ENCODE assay signal across 8 cellular contexts in the genomic region with DNA sequence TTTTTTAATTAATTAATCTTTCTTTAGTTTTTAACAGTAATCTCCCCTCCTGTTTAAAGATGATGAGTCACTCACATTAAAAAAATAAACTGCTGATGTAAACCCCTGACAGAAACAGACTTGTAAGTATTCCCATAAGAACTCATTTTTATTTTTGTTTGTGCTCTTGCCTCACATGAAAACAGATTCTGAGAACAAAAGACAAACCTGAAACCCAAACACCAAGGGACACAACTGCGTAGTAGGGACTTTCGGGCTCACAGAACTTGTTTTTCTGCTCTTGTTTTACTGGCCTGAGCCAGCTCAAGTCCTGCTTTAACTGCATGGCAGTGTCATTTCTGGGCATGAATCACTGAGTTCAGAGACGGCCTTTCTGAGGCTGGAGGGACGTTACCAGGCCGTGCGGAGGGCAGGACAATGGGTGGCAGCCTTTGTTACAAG.
DNase-seq lines count a peak whose midpoint lies in the region; ATAC-seq and TF ChIP-seq lines count a peak whose summit lies in the region.

No MANE protein-coding gene starts in this region.

- no peak for TF ChIP-seq CTCF in natural killer cell (IDR thresholded peaks at IDR 0.05)

- peaks cover 86% of the 10 kb centered on the region for H3K36me3 Mint-ChIP-seq in activated CD8-positive, alpha-beta T cell treated with anti-CD3 and anti-CD28 coated beads, Interleukin-2, amount 10 ng/mL, durations not matched to agents 7 days and 5 days (ENCODE audit: low read depth)
- H3K36me3 Mint-ChIP-seq in natural killer cell, result peaks cover 18% of the 10 kb centered on the region

- no peak overlapping the region for H3K4me3 Mint-ChIP-seq in activated CD8-positive, alpha-beta T cell treated with anti-CD3 and anti-CD28 coated beads, Interleukin-2, amount 10 ng/mL, durations not matched to agents 7 days and 5 days
- H3K4me3 Mint-ChIP-seq in natural killer cell, result no peak overlapping the region

- intact Hi-C loops in natural killer cell (cut with micrococcal nuclease), result no loop called here

- ATAC-seq in HG03135 (IDR thresholded peaks at IDR 0.05; ENCODE audit: unreplicated experiment) (peak; percentile 67), natural killer cell (peak in 1 of 3 donors; percentile 15)
- ATAC-seq in activated CD8-positive, alpha-beta T cell treated with anti-CD3 and anti-CD28 coated beads, Interleukin-2, amount 10 ng/mL, durations not matched to agents 7 days and 5 days, result no peak

- POLR2A ChIA-PET in activated CD8-positive, alpha-beta T cell treated with anti-CD3 and anti-CD28 coated beads, Interleukin-2, amount 10 ng/mL, durations not matched to agents 7 days and 5 days (lab: Charles Lee), result interaction anchor here (0.7 kb wide), 1 partner anchor 14 kb away, joined by 3 read pairs; no protein-coding TSS in a partner anchor

- DNase-seq in DMS53 (lab: John Stamatoyannopoulos, UW), result peak; percentile 56
- DNase-seq in DMS53 treated with DMSO at 0.1 percent for 48 hours (lab: John Stamatoyannopoulos, UW; ENCODE audit: unreplicated experiment), result no peak
- DNase-seq in activated CD8-positive, alpha-beta T cell treated with anti-CD3 and anti-CD28 coated beads, Interleukin-2, amount 10 ng/mL, durations not matched to agents 7 days and 5 days, result no peak
- DNase-seq in fibroblast of peridontal ligament (ENCODE audit: extremely low read depth), result peak; percentile 80
- no peak for DNase-seq in natural killer cell
- DNase-seq in NCI-H187 (lab: John Stamatoyannopoulos, UW), result no peak
- DNase-seq in NCI-H446 treated with DMSO at 0.1 percent for 48 hours (lab: John Stamatoyannopoulos, UW), result no peak

- H3K27ac Mint-ChIP-seq in activated CD8-positive, alpha-beta T cell treated with anti-CD3 and anti-CD28 coated beads, Interleukin-2, amount 10 ng/mL, durations not matched to agents 7 days and 5 days, result peak overlapping the region; percentile 43
- H3K27ac Mint-ChIP-seq in natural killer cell, result peak overlapping the region; percentile 78 to 84

- H3K27me3 Mint-ChIP-seq in activated CD8-positive, alpha-beta T cell treated with anti-CD3 and anti-CD28 coated beads, Interleukin-2, amount 10 ng/mL, durations not matched to agents 7 days and 5 days (ENCODE audit: low read depth), result no peaks in the 10 kb centered on the region
- no peaks in the 10 kb centered on the region for H3K27me3 Mint-ChIP-seq in natural killer cell (ENCODE audit: low read depth in 2 of 2)

- H3K9me3 Mint-ChIP-seq in activated CD8-positive, alpha-beta T cell treated with anti-CD3 and anti-CD28 coated beads, Interleukin-2, amount 10 ng/mL, durations not matched to agents 7 days and 5 days (ENCODE audit: insufficient read depth), result no peaks in the 10 kb centered on the region
- H3K9me3 Mint-ChIP-seq in natural killer cell, result no peaks in the 10 kb centered on the region

- CTCF ChIA-PET in activated CD8-positive, alpha-beta T cell treated with anti-CD3 and anti-CD28 coated beads, Interleukin-2, amount 10 ng/mL, durations not matched to agents 7 days and 5 days (lab: Charles Lee), result no interaction called here

- H3K4me1 Mint-ChIP-seq in activated CD8-positive, alpha-beta T cell treated with anti-CD3 and anti-CD28 coated beads, Interleukin-2, amount 10 ng/mL, durations not matched to agents 7 days and 5 days (ENCODE audit: low read depth), result peaks cover 46% of the 10 kb centered on the region
- peaks cover 39% of the 10 kb centered on the region in 2 donors for H3K4me1 Mint-ChIP-seq in natural killer cell

Comparison
In these comparisons a context has a peak if more than half of its experiments do, and no peak if none do; other contexts are left out.
1. DNase-seq: peak in DMS53 (single experiment) and fibroblast of peridontal ligament (single experiment); none in DMS53 treated with DMSO at 0.1 percent for 48 hours (single experiment), activated CD8-positive, alpha-beta T cell treated with anti-CD3 and anti-CD28 coated beads, Interleukin-2, amount 10 ng/mL, durations not matched to agents 7 days and 5 days (single experiment), natural killer cell (single experiment), NCI-H187 (0 of 2) and NCI-H446 treated with DMSO at 0.1 percent for 48 hours (single experiment).